8 cellular contexts compared by ENCODE assay signal in genomic region chrX:64204252-64204651, GRCh38. TPM values are rescaled to one million over a fixed set of nuclear protein-coding genes. Genes with fewer than 3 reads are reported as not detected.
DNase-seq lines count a peak whose midpoint lies in the region; ATAC-seq and TF ChIP-seq lines count a peak whose summit lies in the region.

No MANE protein-coding gene starts in this region.

- intact Hi-C loops in Right ventricle myocardium inferior (cut with DNase I): no loop called here
- intact Hi-C loops in cardiac septum (cut with DNase I): no loop called here
- intact Hi-C loops in mucosa of descending colon (cut with DNase I, micrococcal nuclease): no loop called here

- no peaks in the 10 kb centered on the region for H3K36me3 ChIP-seq in mucosa of descending colon (ENCODE audit: low read depth)

- in situ Hi-C loops in G401 (cut with HindIII; ENCODE audit: low sequenced_read_pairs): no loop called here

- no peaks in the 10 kb centered on the region for H3K4me1 ChIP-seq in mucosa of descending colon (ENCODE audit: low read depth)

- peak overlapping the region; percentile 86 to 94 for H3K27ac ChIP-seq in coronary artery

- TF ChIP-seq CTCF in coronary artery (IDR thresholded peaks at IDR 0.05) (no peak), mucosa of descending colon (IDR thresholded peaks at IDR 0.05) (no peak)

- peak; percentile 3 for ATAC-seq in Right ventricle myocardium inferior
- no peak for ATAC-seq in mucosa of descending colon
- ATAC-seq in HG03469 (IDR thresholded peaks at IDR 0.05; ENCODE audit: unreplicated experiment): no peak
- no peak for ATAC-seq in activated CD4-positive, CD25-positive, alpha-beta regulatory T cell treated with anti-CD3 and anti-CD28 coated beads, Interleukin-2, amount 50 U/mL, for 24 hours
- ATAC-seq in GM18909 (IDR thresholded peaks at IDR 0.05; ENCODE audit: poor library complexity, unreplicated experiment): no peak

- H3K4me3 ChIP-seq in coronary artery (peak overlapping the region; percentile 84), mucosa of descending colon (no peak overlapping the region)

- H3K9me3 ChIP-seq in mucosa of descending colon: no peaks in the 10 kb centered on the region

- DNase-seq in Right ventricle myocardium inferior (ENCODE audit: missing footprints): peak; percentile 66
- DNase-seq in cardiac septum (ENCODE audit: low spot score): no peak
- peak; percentile 76 for DNase-seq in coronary artery (ENCODE audit: low spot score)
- peak; percentile 8 to 56 (median 31) for DNase-seq in mucosa of descending colon
- no peak for DNase-seq in G401 (ENCODE audit: low spot score)

RNA-seq across cellular contexts. Expression of gene AMER1, which starts 1.3 kb away (rescaled TPM):
- 4.1 TPM for total RNA-seq in Right ventricle myocardium inferior
- 3.9 TPM for total RNA-seq in cardiac septum
- total RNA-seq in mucosa of descending colon: 1 to 10 TPM; 2.9 to 8.9 (median 3.9) TPM
- total RNA-seq in G401 (2014; rRNA removed; shearing (Covaris generic)): 3.4 and 4.2 TPM in 2 replicates

RNA-seq across cellular contexts. Expression of gene ASB12, which starts 26.2 kb away (rescaled TPM):
- total RNA-seq in Right ventricle myocardium inferior: 2.5 TPM
- 4.1 TPM for total RNA-seq in cardiac septum
- total RNA-seq in mucosa of descending colon: 1 to 10 TPM in 1 of 3 donors, under 1 TPM in 2; 0.38 to 1.2 (median 0.39) TPM
- not detected in 2 replicates for total RNA-seq in G401 (2014; rRNA removed; shearing (Covaris generic))

Comparison
In these comparisons a context has a peak if more than half of its experiments do, and no peak if none do; other contexts are left out.
1. DNase-seq: peak in Right ventricle myocardium inferior (single experiment), coronary artery (single experiment) and mucosa of descending colon (3 of 3); none in cardiac septum (single experiment) and G401 (single experiment).